Comparison of ENCODE assay signal across 31 cellular contexts in the genomic region with DNA sequence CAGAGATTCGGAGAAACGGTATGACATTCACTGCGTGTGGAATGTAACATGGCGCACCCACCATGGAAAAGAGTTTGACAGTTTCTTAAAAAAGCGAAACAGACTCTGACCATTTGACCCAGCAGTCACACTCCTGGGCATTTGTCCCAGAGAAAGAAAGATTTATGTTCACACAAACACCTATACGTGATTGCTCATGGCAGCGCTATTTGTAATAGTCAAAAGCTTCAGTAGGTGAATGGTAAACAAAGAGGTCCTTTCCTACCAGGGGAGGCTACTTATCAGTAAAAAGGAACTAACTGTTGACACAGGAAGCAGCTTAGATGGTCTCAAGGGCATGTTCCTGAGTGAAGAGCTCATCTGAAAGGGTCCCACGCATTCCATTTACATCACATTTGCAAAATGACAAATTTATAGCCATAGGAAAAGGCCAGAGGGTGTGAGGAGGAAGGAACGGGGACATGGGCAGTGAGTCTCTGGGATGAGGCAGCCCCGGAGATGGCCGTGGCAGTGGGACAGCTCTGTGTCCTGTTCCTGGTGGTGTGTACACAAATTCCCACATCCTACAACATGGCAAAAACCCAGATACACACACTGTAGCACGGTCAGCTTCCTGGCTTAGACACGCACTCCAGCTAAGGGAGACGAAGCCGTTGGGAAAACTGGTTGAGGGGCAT. TPM values are rescaled to one million over a fixed set of nuclear protein-coding genes. Genes with fewer than 3 reads are reported as not detected.
A peak's percentile ranks its signal among the peaks of the same experiment; 100 is the strongest.
DNase-seq lines count a peak whose midpoint lies in the region; ATAC-seq, FAIRE-seq and TF ChIP-seq lines count a peak whose summit lies in the region.
"Had no signal": no experiment of that assay in that cellular context is flagged by ENCODE, and none has a peak within 500 bp of the region (broad histone marks: within the 10 kb centered on the region; RNA-seq: fewer than 3 reads in every experiment).

No MANE protein-coding gene starts in this region.

- H3K4me1 Mint-ChIP-seq in nephron: peaks cover 15% of the 10 kb centered on the region
- H3K4me1 Mint-ChIP-seq: activated CD4-positive, alpha-beta T cell treated with anti-CD3 and anti-CD28 coated beads, Interleukin-2, amount 10 ng/mL, durations not matched to agents 24 days and 14 days; activated naive CD4-positive, alpha-beta T cell treated with anti-CD3 and anti-CD28 coated beads, Interleukin-2, amount 10 ng/mL, durations not matched to agents 7 days and 5 days had no signal

- TF ChIP-seq POLR2A in gastrocnemius medialis (IDR thresholded peaks at IDR 0.05): no peak

- H3K36me3 Mint-ChIP-seq in nephron (ENCODE audit: low read depth): no peaks in the 10 kb centered on the region
- H3K36me3 Mint-ChIP-seq: activated naive CD4-positive, alpha-beta T cell treated with anti-CD3 and anti-CD28 coated beads, Interleukin-2, amount 10 ng/mL, durations not matched to agents 7 days and 5 days had no signal

- H3K4me1 ChIP-seq in kidney (ENCODE audit: control insufficient read depth in 1 of 2, insufficient read depth in 1 of 2, low read depth in 1 of 2, low read length in 2 of 2) (no peaks in the 10 kb centered on the region), gastrocnemius medialis (no peaks in the 10 kb centered on the region)
- H3K4me1 ChIP-seq: BE2C, tibial nerve had no signal

- H3K4me3 Mint-ChIP-seq in nephron: peak overlapping the region in 1 of 3 experiments; percentile 14
- H3K4me3 Mint-ChIP-seq: activated CD4-positive, alpha-beta T cell treated with anti-CD3 and anti-CD28 coated beads, Interleukin-2, amount 10 ng/mL, durations not matched to agents 24 days and 14 days; activated naive CD4-positive, alpha-beta T cell treated with anti-CD3 and anti-CD28 coated beads, Interleukin-2, amount 10 ng/mL, durations not matched to agents 7 days and 5 days had no signal

- H3K27me3 Mint-ChIP-seq in nephron (ENCODE audit: low read depth): peaks cover 3% of the 10 kb centered on the region

- FAIRE-seq in kidney (lab: Jason Lieb, UNC): no peak
- FAIRE-seq: HTR-8/SVneo, islet of Langerhans, small intestine had no signal

- ATAC-seq in gastrocnemius medialis: no peak
- ATAC-seq in HG03280 (IDR thresholded peaks at IDR 0.05; ENCODE audit: unreplicated experiment): no peak
- ATAC-seq: HCT116 had no signal

- H3K9me3 ChIP-seq in kidney (ENCODE audit: control insufficient read depth in 1 of 2, low read length in 2 of 2) (no peaks in the 10 kb centered on the region), gastrocnemius medialis (no peaks in the 10 kb centered on the region)
- H3K9me3 ChIP-seq: BE2C, neutrophil had no signal

- H3K9me3 Mint-ChIP-seq in nephron: no peaks in the 10 kb centered on the region
- H3K9me3 Mint-ChIP-seq: activated CD4-positive, alpha-beta T cell treated with anti-CD3 and anti-CD28 coated beads, Interleukin-2, amount 10 ng/mL, durations not matched to agents 24 days and 14 days; activated naive CD4-positive, alpha-beta T cell treated with anti-CD3 and anti-CD28 coated beads, Interleukin-2, amount 10 ng/mL, durations not matched to agents 7 days and 5 days had no signal

- H3K36me3 ChIP-seq in kidney (ENCODE audit: control insufficient read depth in 1 of 2, insufficient read depth in 2 of 2, low read length in 2 of 2) (no peaks in the 10 kb centered on the region), gastrocnemius medialis (no peaks in the 10 kb centered on the region)
- H3K36me3 ChIP-seq: BE2C, brain microvascular endothelial cell, neutrophil, tibial nerve had no signal

- peak; percentile 22 for DNase-seq in A172 (ENCODE audit: low spot score)
- peak; percentile 22 for DNase-seq in M059J (ENCODE audit: low read depth)
- DNase-seq in kidney: no peak
- no peak for DNase-seq in central memory CD4-positive, alpha-beta T cell
- DNase-seq in gastrocnemius medialis: no peak
- DNase-seq in NCI-H510A treated with DMSO at 0.1 percent for 48 hours (lab: John Stamatoyannopoulos, UW): no peak
- DNase-seq: activated CD4-positive, alpha-beta T cell treated with anti-CD3 and anti-CD28 coated beads, Interleukin-2, amount 10 ng/mL, durations not matched to agents 24 days and 14 days; activated naive CD4-positive, alpha-beta T cell treated with anti-CD3 and anti-CD28 coated beads, Interleukin-2, amount 10 ng/mL, durations not matched to agents 7 days and 5 days; activated T-cell treated with anti-CD3 and anti-CD28 coated beads, Interleukin-2, amount 50 U/mL, for 48 hours; BE2C; brain microvascular endothelial cell; COR-L47; DMS79; GF-D8; KG1; NCI-H1436 treated with DMSO at 0.1 percent for 48 hours; NCI-H510A; Right ventricle myocardium superior; small intestine had no signal

- H3K4me3 ChIP-seq in kidney (ENCODE audit: low read length in 2 of 2) (no peak overlapping the region), gastrocnemius medialis (no peak overlapping the region)
- H3K4me3 ChIP-seq: lung, tibial nerve had no signal

- TF ChIP-seq CTCF in kidney (IDR thresholded peaks at IDR 0.05; ENCODE audit: borderline replicate concordance, extremely low read depth, insufficient read depth): no peak
- TF ChIP-seq CTCF in nephron (IDR thresholded peaks at IDR 0.05; ENCODE audit: unreplicated experiment in 3 of 3): no peak
- TF ChIP-seq CTCF in gastrocnemius medialis (IDR thresholded peaks at IDR 0.05 in 4 of 5, conservative IDR thresholded peaks at IDR 0.05 in 1 of 5): no peak

- peak overlapping the region; percentile 33 to 82 (median 81) for H3K27ac Mint-ChIP-seq in nephron
- H3K27ac Mint-ChIP-seq: activated CD4-positive, alpha-beta T cell treated with anti-CD3 and anti-CD28 coated beads, Interleukin-2, amount 10 ng/mL, durations not matched to agents 24 days and 14 days; activated naive CD4-positive, alpha-beta T cell treated with anti-CD3 and anti-CD28 coated beads, Interleukin-2, amount 10 ng/mL, durations not matched to agents 7 days and 5 days had no signal

- intact Hi-C loops in kidney (cut with DNase I) (no loop called here), gastrocnemius medialis (cut with DNase I; ENCODE audit: low total_unique reads) (no loop called here)

- peaks cover 13 to 20% (median 16%) of the 10 kb centered on the region in 3 donors for H3K27me3 ChIP-seq in gastrocnemius medialis
- H3K27me3 ChIP-seq: BE2C, brain microvascular endothelial cell had no signal

- H3K9ac ChIP-seq in kidney (ENCODE audit: low read length in 2 of 2): no peak overlapping the region

- peak overlapping the region; percentile 22 to 23 for H3K27ac ChIP-seq in kidney (ENCODE audit: low read depth in 2 of 2, low read length in 2 of 2)
- no peak overlapping the region for H3K27ac ChIP-seq in gastrocnemius medialis
- H3K27ac ChIP-seq: brain microvascular endothelial cell, epithelial cell of prostate, neutrophil, tibial nerve had no signal

- in situ Hi-C loops in gastrocnemius medialis (cut with MboI; ENCODE audit: low sequenced_read_pairs in 4 of 4): loop anchor here in 1 of 4 donors (25.0 kb wide), 1 partner anchor 480 kb away; a partner anchor contains a TSS

RNA-seq across cellular contexts. Expression of a gene that starts 14.6 kb away (rescaled TPM):
- not detected in 2 replicates for total RNA-seq in A172 (2014; rRNA removed; shearing (Covaris generic))
- not detected in 2 replicates for total RNA-seq in M059J (2014; rRNA removed; shearing (Covaris generic))
- total RNA-seq in kidney (not detected), gastrocnemius medialis (not detected)
- polyA plus RNA-seq in kidney (ENCODE audit: insufficient read depth, low read depth, low replicate concordance): not detected
- total RNA-seq: A673; activated CD4-positive, alpha-beta T cell treated with anti-CD3 and anti-CD28 coated beads, Interleukin-2, amount 10 ng/mL, durations not matched to agents 24 days and 14 days; chondrocyte; lung; Right ventricle myocardium superior; T-helper 2 cell treated with Interferon-gamma antibody and Interleukin-4, amounts not matched to agents 100 ng/mL and 5 ng/mL, for 36 hours; tibial nerve had no signal
- polyA plus RNA-seq: lung, small intestine had no signal

RNA-seq across cellular contexts. Expression of a gene that starts 52.8 kb away (rescaled TPM):
- total RNA-seq in A172 (2014; rRNA removed; shearing (Covaris generic)): not detected in 2 replicates
- not detected in 2 replicates for total RNA-seq in M059J (2014; rRNA removed; shearing (Covaris generic))
- total RNA-seq in kidney: not detected
- not detected for polyA plus RNA-seq in kidney (ENCODE audit: insufficient read depth, low read depth, low replicate concordance)
- not detected for total RNA-seq in gastrocnemius medialis
- total RNA-seq: A673; activated CD4-positive, alpha-beta T cell treated with anti-CD3 and anti-CD28 coated beads, Interleukin-2, amount 10 ng/mL, durations not matched to agents 24 days and 14 days; chondrocyte; lung; Right ventricle myocardium superior; T-helper 2 cell treated with Interferon-gamma antibody and Interleukin-4, amounts not matched to agents 100 ng/mL and 5 ng/mL, for 36 hours; tibial nerve had no signal
- polyA plus RNA-seq: lung, small intestine had no signal

Comparison
In these comparisons a context has a peak if more than half of its experiments do, and no peak if none do; other contexts are left out.
1. DNase-seq: peak in A172 (single experiment) and M059J (single experiment); none in kidney (single experiment), central memory CD4-positive, alpha-beta T cell (single experiment), gastrocnemius medialis (0 of 2) and NCI-H510A treated with DMSO at 0.1 percent for 48 hours (single experiment).
2. H3K27ac ChIP-seq: peak in kidney (2 of 2); none in gastrocnemius medialis (0 of 4).